In the genomic region with DNA sequence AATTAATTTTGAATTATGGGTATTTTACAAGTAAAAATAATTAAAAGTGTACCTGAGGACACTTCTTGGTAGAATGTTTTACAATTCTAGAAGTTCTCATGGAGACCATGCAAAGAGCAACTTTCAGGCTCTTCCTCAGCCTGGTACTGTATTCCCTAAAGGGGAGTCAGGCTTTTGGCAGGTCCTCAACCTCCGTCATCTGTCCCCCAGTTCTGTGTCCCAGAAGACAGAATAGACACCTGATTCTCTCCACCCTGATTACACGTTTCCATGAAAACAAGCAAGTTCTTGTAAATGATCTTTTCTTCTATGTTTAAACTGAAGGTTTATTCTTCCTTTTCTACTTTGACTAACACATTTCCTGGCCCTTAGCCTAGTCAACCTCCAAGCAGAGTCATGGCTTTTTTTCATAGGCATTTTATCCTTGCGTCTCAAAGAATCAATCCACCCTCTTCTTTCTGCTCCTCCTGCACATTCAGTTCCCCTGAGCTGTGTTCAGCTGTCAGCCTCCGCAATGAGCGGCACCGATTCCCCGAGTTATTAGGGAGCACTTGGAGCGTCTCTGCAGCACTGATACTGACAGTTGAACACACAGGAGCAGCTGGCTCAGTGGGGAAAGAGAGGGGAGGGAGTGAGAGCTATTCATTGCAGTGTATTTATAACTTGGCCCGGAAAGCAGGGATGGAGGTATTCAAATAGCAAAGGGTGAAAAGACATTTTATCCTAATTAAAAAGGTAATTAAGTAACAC, we compare ENCODE assay signal across 14 cellular contexts.
A peak's percentile ranks its signal among the peaks of the same experiment; 100 is the strongest.
DNase-seq lines count a peak whose midpoint lies in the region; ATAC-seq and TF ChIP-seq lines count a peak whose summit lies in the region.
"Had no signal": no experiment of that assay in that cellular context is flagged by ENCODE, and none has a peak within 500 bp of the region (broad histone marks: within the 10 kb centered on the region; RNA-seq: fewer than 3 reads in every experiment).

No MANE protein-coding gene starts in this region.

- no peaks in the 10 kb centered on the region for H3K9me3 ChIP-seq in neuronal stem cell (replicated peaks in 1 of 2; ENCODE audit: control insufficient read depth in 2 of 2, insufficient read depth in 1 of 2, low read depth in 1 of 2, low read length in 2 of 2)
- H3K9me3 ChIP-seq in aorta (ENCODE audit: control insufficient read depth, low read length), result no peaks in the 10 kb centered on the region
- H3K9me3 ChIP-seq: BLaER1 had no signal

- no peak overlapping the region for H2BK120ac ChIP-seq in neuronal stem cell (ENCODE audit: low read depth, low read length)

- H3K79me1 ChIP-seq in neuronal stem cell (ENCODE audit: low read depth, low read length), result no peaks in the 10 kb centered on the region

- H3K4me3 ChIP-seq in GM23338 (no peak overlapping the region), neuronal stem cell (ENCODE audit: low read length in 2 of 2) (no peak overlapping the region), aorta (ENCODE audit: low read length in 2 of 2) (no peak overlapping the region)
- H3K4me3 ChIP-seq: BLaER1 had no signal

- no peak overlapping the region for H2BK12ac ChIP-seq in neuronal stem cell (ENCODE audit: low read length)

- no peaks in the 10 kb centered on the region for H3F3A ChIP-seq in GM23338 (replicated peaks; ENCODE audit: low read depth)

- peak overlapping the region; percentile 20; the same call in 1 of the 2 replicates for H2AFZ ChIP-seq in GM23338
- peak overlapping the region; percentile 59 for H2AFZ ChIP-seq in neuronal stem cell (ENCODE audit: low read length)

- H3K23ac ChIP-seq in neuronal stem cell (ENCODE audit: low read depth, low read length, poor library complexity), result no peak overlapping the region

- H3K27me3 Mint-ChIP-seq in GM23338 (ENCODE audit: insufficient read depth, low read depth, poor library complexity), result no peaks in the 10 kb centered on the region
- H3K27me3 Mint-ChIP-seq: activated naive CD8-positive, alpha-beta T cell treated with anti-CD3 and anti-CD28 coated beads for 36 hours had no signal

- H2BK5ac ChIP-seq in neuronal stem cell (ENCODE audit: low read length), result no peak overlapping the region

- H3K27ac Mint-ChIP-seq in GM23338, result no peak overlapping the region
- H3K27ac Mint-ChIP-seq: activated naive CD8-positive, alpha-beta T cell treated with anti-CD3 and anti-CD28 coated beads for 36 hours had no signal

- H4K20me1 ChIP-seq in GM23338 (replicated peaks; ENCODE audit: insufficient read depth), result no peaks in the 10 kb centered on the region
- H4K20me1 ChIP-seq: BLaER1 had no signal

- no peak overlapping the region for H3K9ac ChIP-seq in neuronal stem cell (ENCODE audit: low read depth, low read length, poor library complexity)
- H3K9ac ChIP-seq: BLaER1 had no signal

- no peak overlapping the region for H4K8ac ChIP-seq in neuronal stem cell (ENCODE audit: low read depth, low read length)

- peaks cover 22% of the 10 kb centered on the region; the same call in 2 of the 3 replicates for H3K4me1 Mint-ChIP-seq in GM23338
- H3K4me1 Mint-ChIP-seq: activated naive CD8-positive, alpha-beta T cell treated with anti-CD3 and anti-CD28 coated beads for 36 hours had no signal

- no peaks in the 10 kb centered on the region for H3K36me3 ChIP-seq in GM23338 (ENCODE audit: insufficient read depth)
- H3K36me3 ChIP-seq in neuronal stem cell (replicated peaks in 1 of 2; ENCODE audit: control insufficient read depth in 2 of 2, insufficient read depth in 2 of 2, low read length in 2 of 2), result no peaks in the 10 kb centered on the region
- H3K36me3 ChIP-seq in aorta (ENCODE audit: control insufficient read depth in 1 of 2, insufficient read depth in 2 of 2, low read length in 1 of 2), result no peaks in the 10 kb centered on the region
- H3K36me3 ChIP-seq: BLaER1 had no signal

- H3K27ac ChIP-seq in GM23338 (ENCODE audit: low read depth), result no peak overlapping the region
- no peak overlapping the region for H3K27ac ChIP-seq in neuronal stem cell (replicated peaks; ENCODE audit: low read length)
- no peak overlapping the region for H3K27ac ChIP-seq in aorta (ENCODE audit: low read depth in 1 of 2, low read length in 2 of 2)
- H3K27ac ChIP-seq: BLaER1 had no signal

- no peak overlapping the region for H2BK15ac ChIP-seq in neuronal stem cell (ENCODE audit: low read length)

- intact Hi-C loops in aorta (cut with DNase I), result no loop called here

- TF ChIP-seq CTCF in GM23338 (conservative IDR thresholded peaks at IDR 0.05; ENCODE audit: low read depth in 2 of 2), result no peak

- H2AK5ac ChIP-seq in neuronal stem cell (ENCODE audit: low read depth, low read length), result no peak overlapping the region

- H3K79me2 ChIP-seq in GM23338 (replicated peaks; ENCODE audit: insufficient read depth), result no peaks in the 10 kb centered on the region

- H3K27me3 ChIP-seq in GM23338 (ENCODE audit: insufficient read depth) (no peaks in the 10 kb centered on the region), neuronal stem cell (ENCODE audit: control insufficient read depth in 3 of 3, insufficient read depth in 3 of 3, low read depth in 1 of 3, low read length in 3 of 3) (no peaks in the 10 kb centered on the region), aorta (ENCODE audit: control insufficient read depth in 1 of 2, insufficient read depth in 2 of 2, low read length in 1 of 2) (no peaks in the 10 kb centered on the region)
- H3K27me3 ChIP-seq: BLaER1 had no signal

- H3K9me2 ChIP-seq in GM23338 (ENCODE audit: insufficient read depth), result peaks cover 3% of the 10 kb centered on the region; the same call in 1 of the 2 replicates

- no peak overlapping the region for H3K4me2 ChIP-seq in GM23338
- no peak overlapping the region for H3K4me2 ChIP-seq in neuronal stem cell (ENCODE audit: insufficient read depth, low read length, poor library complexity, severe bottlenecking)
- H3K4me2 ChIP-seq: BLaER1 had no signal

- ATAC-seq in GM23338, result peak; percentile 54
- ATAC-seq in aorta (ENCODE audit: low FRiP score), result no peak
- no peak for ATAC-seq in HG03439 (IDR thresholded peaks at IDR 0.05; ENCODE audit: unreplicated experiment)
- ATAC-seq: SK-N-SH treated with all-trans-retinoic acid at 6 μM for 48 hours had no signal

- H3K4me1 ChIP-seq in GM23338 (ENCODE audit: insufficient read depth) (peaks cover 9% of the 10 kb centered on the region; the same call in 1 of the 2 replicates), neuronal stem cell (ENCODE audit: control insufficient read depth in 2 of 2, insufficient read depth in 1 of 2, low read depth in 1 of 2, low read length in 2 of 2) (peaks cover 0 to 3% of the 10 kb centered on the region in 2 donors), aorta (ENCODE audit: control insufficient read depth in 1 of 2, insufficient read depth in 2 of 2, low read length in 2 of 2) (no peaks in the 10 kb centered on the region)
- H3K4me1 ChIP-seq: BLaER1 had no signal

- H3K4me3 Mint-ChIP-seq in GM23338, result no peak overlapping the region
- H3K4me3 Mint-ChIP-seq: activated naive CD8-positive, alpha-beta T cell treated with anti-CD3 and anti-CD28 coated beads for 36 hours had no signal

- no peak for DNase-seq in GM23338 (ENCODE audit: low spot score)
- DNase-seq in NCI-H1694 (lab: John Stamatoyannopoulos, UW), result peak; percentile 52
- peak; percentile 36 for DNase-seq in astrocyte of the hippocampus (ENCODE audit: low read depth, low spot score)
- no peak for DNase-seq in neuronal stem cell (ENCODE audit: low spot score)
- no peak for DNase-seq in aorta
- no peak for DNase-seq in activated CD4-positive, alpha-beta T cell treated with anti-CD3 and anti-CD28 coated beads, Interleukin-2, amount 50 U/mL, for 4 hours
- DNase-seq in NCI-H2029 (lab: John Stamatoyannopoulos, UW), result no peak
- DNase-seq: activated CD8-positive, alpha-beta memory T cell treated with anti-CD3 and anti-CD28 coated beads, Interleukin-2, amount 50 U/mL, for 4 hours; activated naive CD8-positive, alpha-beta T cell treated with anti-CD3 and anti-CD28 coated beads for 36 hours; cortex of kidney; stimulated activated naive CD4-positive, alpha-beta T cell had no signal

- H3K14ac ChIP-seq in neuronal stem cell (ENCODE audit: low read length), result no peak overlapping the region

- no peaks in the 10 kb centered on the region; the same call in 2 of the 3 replicates for H3K9me3 Mint-ChIP-seq in GM23338
- H3K9me3 Mint-ChIP-seq: activated naive CD8-positive, alpha-beta T cell treated with anti-CD3 and anti-CD28 coated beads for 36 hours had no signal

- H3K18ac ChIP-seq in neuronal stem cell (ENCODE audit: low read length), result no peak overlapping the region

- H3K36me3 Mint-ChIP-seq in GM23338 (ENCODE audit: low read depth), result no peaks in the 10 kb centered on the region
- H3K36me3 Mint-ChIP-seq: activated naive CD8-positive, alpha-beta T cell treated with anti-CD3 and anti-CD28 coated beads for 36 hours had no signal

- H4K91ac ChIP-seq in neuronal stem cell (ENCODE audit: low read depth, low read length, poor library complexity), result no peak overlapping the region

- no peak overlapping the region for H3K4ac ChIP-seq in neuronal stem cell (ENCODE audit: low read length)

- WGBS in neuronal stem cell (ENCODE audit: extremely low coverage in 2 of 2, insufficient read length in 2 of 2, insufficient replicate concordance in 1 of 2), 2 donors, result no CpG with 5 or more reads among the region's 9 CpGs
- WGBS in aorta, 2 donors, result 36 to 46% methylated on average over 9 of the region's 9 CpGs

TF ChIP-seq in GM23338, 12 proteins besides CTCF, POLR2A, EP300 and RAD21:
- TF ChIP-seq POLR2AphosphoS5 (IDR thresholded peaks at IDR 0.05; ENCODE audit: low read depth), result no peak
- no peak for TF ChIP-seq ZNF114 (CRISPR knock-in tag; IDR thresholded peaks at IDR 0.05)
TF ChIP-seq in GM23338: peak in this region for 0.

Comparison
In these comparisons a context has a peak if more than half of its experiments do, and no peak if none do; other contexts are left out.
1. DNase-seq: peak in NCI-H1694 (single experiment) and astrocyte of the hippocampus (single experiment); none in GM23338 (single experiment), neuronal stem cell (single experiment), aorta (0 of 2), activated CD4-positive, alpha-beta T cell treated with anti-CD3 and anti-CD28 coated beads, Interleukin-2, amount 50 U/mL, for 4 hours (0 of 2) and NCI-H2029 (single experiment).